9 cellular contexts compared by ENCODE assay signal in the genomic region with DNA sequence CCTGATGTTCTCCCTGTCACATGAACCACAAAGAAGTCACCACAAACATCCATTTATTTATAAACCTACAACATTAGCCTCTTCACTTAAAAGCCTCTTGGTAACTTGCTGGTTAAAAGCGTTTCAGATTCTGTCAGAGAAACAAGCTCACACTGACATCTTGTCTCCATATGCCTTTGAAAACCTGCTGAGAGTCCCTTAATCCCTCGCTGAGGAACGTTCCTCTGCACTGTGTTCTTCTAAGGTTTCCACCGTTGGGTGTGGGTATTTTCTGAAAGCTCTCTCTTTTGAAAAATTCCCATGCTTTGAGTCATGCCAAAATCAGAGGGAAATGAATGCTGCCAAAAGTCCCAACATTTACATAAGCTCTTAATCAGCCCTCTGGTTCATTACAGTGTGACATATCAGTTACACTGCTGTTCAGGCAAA.
DNase-seq lines count a peak whose midpoint lies in the region; ATAC-seq and TF ChIP-seq lines count a peak whose summit lies in the region.
"Had no signal": no experiment of that assay in that cellular context is flagged by ENCODE, and none has a peak within 500 bp of the region (broad histone marks: within the 10 kb centered on the region; RNA-seq: fewer than 3 reads in every experiment).

No MANE protein-coding gene starts in this region.

- peak overlapping the region in 1 of 3 donors; percentile 18 for H3K27ac ChIP-seq in thyroid gland
- no peak overlapping the region for H3K27ac ChIP-seq in CD4-positive, alpha-beta memory T cell (ENCODE audit: low read depth, low read length)

- WGBS in thyroid gland, 2 donors, result 28 to 41% methylated on average over 4 of the region's 4 CpGs

- intact Hi-C loops in thyroid gland (cut with DNase I), result no loop called here
- intact Hi-C loops in CD4-positive, alpha-beta memory T cell (cut with micrococcal nuclease), result no loop called here

- H3K9me3 Mint-ChIP-seq in brain, result peaks cover 0 to 5% (median 0%) of the 10 kb centered on the region in 5 experiments
- peaks cover 0 to 1% (median 0%) of the 10 kb centered on the region in 8 donors for H3K9me3 Mint-ChIP-seq in CD4-positive, alpha-beta memory T cell

- TF ChIP-seq CTCF in AG09319 (IDR thresholded peaks at IDR 0.05; ENCODE audit: low read depth, low read length) (no peak), brain (conservative IDR thresholded peaks at IDR 0.05) (no peak), thyroid gland (IDR thresholded peaks at IDR 0.05) (no peak)

- no peaks in the 10 kb centered on the region for H3K27me3 ChIP-seq in thyroid gland
- H3K27me3 ChIP-seq in CD4-positive, alpha-beta memory T cell (ENCODE audit: insufficient read depth, low read length), result no peaks in the 10 kb centered on the region

- CTCF ChIA-PET in CD4-positive, alpha-beta memory T cell (lab: Charles Lee; ENCODE audit: partially characterized antibody), result interaction anchor here (0.6 kb wide), 1 partner anchor 282 kb away, joined by 3 read pairs; no protein-coding TSS in a partner anchor

- peak overlapping the region; percentile 70 to 96 (median 85) for H3K27ac Mint-ChIP-seq in brain
- no peak overlapping the region for H3K27ac Mint-ChIP-seq in CD4-positive, alpha-beta memory T cell

- POLR2A ChIA-PET in CD4-positive, alpha-beta memory T cell (lab: Charles Lee; ENCODE audit: partially characterized antibody), result no interaction called here

- peaks cover 21 to 29% of the 10 kb centered on the region in 2 donors for H3K4me1 ChIP-seq in thyroid gland
- H3K4me1 ChIP-seq in CD4-positive, alpha-beta memory T cell (ENCODE audit: insufficient read depth, low read length), result no peaks in the 10 kb centered on the region

- no peak for TF ChIP-seq POLR2A in thyroid gland (IDR thresholded peaks at IDR 0.05)

- no peak overlapping the region for H3K4me3 ChIP-seq in thyroid gland (replicated peaks in 1 of 3)
- H3K4me3 ChIP-seq in CD4-positive, alpha-beta memory T cell (ENCODE audit: low read length in 2 of 2), result no peak overlapping the region

- H3K27me3 Mint-ChIP-seq in brain, result peaks cover 6% of the 10 kb centered on the region
- peaks cover 5 to 14% of the 10 kb centered on the region in 2 donors for H3K27me3 Mint-ChIP-seq in CD4-positive, alpha-beta memory T cell

- peaks cover 74% of the 10 kb centered on the region for H3K4me1 Mint-ChIP-seq in brain
- H3K4me1 Mint-ChIP-seq in CD4-positive, alpha-beta memory T cell, result no peaks in the 10 kb centered on the region

- no peaks in the 10 kb centered on the region for H3K9me3 ChIP-seq in thyroid gland
- no peaks in the 10 kb centered on the region for H3K9me3 ChIP-seq in CD4-positive, alpha-beta memory T cell (ENCODE audit: control insufficient read depth in 1 of 2, low read length in 2 of 2)

- ATAC-seq in HG03108 (IDR thresholded peaks at IDR 0.05; ENCODE audit: unreplicated experiment), result no peak

- H3K36me3 Mint-ChIP-seq in brain, result no peaks in the 10 kb centered on the region
- no peaks in the 10 kb centered on the region for H3K36me3 Mint-ChIP-seq in CD4-positive, alpha-beta memory T cell

- DNase-seq in AG09319 (ENCODE audit: extremely low read depth, low read depth) (peak; percentile 91), HS-5 (ENCODE audit: low read depth) (peak; percentile 94), kidney tubule cell (ENCODE audit: low spot score) (peak; percentile 85), thyroid gland (no peak), SKM-1 treated with dmso at 0.1 percent for 144 hours (lab: John Stamatoyannopoulos, UW; ENCODE audit: unreplicated experiment) (no peak)
- DNase-seq in CD4-positive, alpha-beta memory T cell, result no peak
- DNase-seq: DND-41 had no signal

- no peaks in the 10 kb centered on the region for H3K36me3 ChIP-seq in thyroid gland
- no peaks in the 10 kb centered on the region for H3K36me3 ChIP-seq in CD4-positive, alpha-beta memory T cell (ENCODE audit: insufficient read depth, low read length)

- H3K4me3 Mint-ChIP-seq in brain, result peak overlapping the region; percentile 11 to 51 (median 30)
- no peak overlapping the region for H3K4me3 Mint-ChIP-seq in CD4-positive, alpha-beta memory T cell

Comparison
In these comparisons a context has a peak if more than half of its experiments do, and no peak if none do; other contexts are left out.
1. DNase-seq: peak in AG09319 (single experiment), HS-5 (single experiment) and kidney tubule cell (single experiment); none in thyroid gland (0 of 2), SKM-1 treated with dmso at 0.1 percent for 144 hours (single experiment) and CD4-positive, alpha-beta memory T cell (0 of 5).
2. H3K27ac Mint-ChIP-seq: peak in brain (5 of 5); none in CD4-positive, alpha-beta memory T cell (0 of 7).
3. H3K4me3 Mint-ChIP-seq: peak in brain (5 of 5); none in CD4-positive, alpha-beta memory T cell (0 of 8).